28 cellular contexts compared by ENCODE assay signal in the genomic region with DNA sequence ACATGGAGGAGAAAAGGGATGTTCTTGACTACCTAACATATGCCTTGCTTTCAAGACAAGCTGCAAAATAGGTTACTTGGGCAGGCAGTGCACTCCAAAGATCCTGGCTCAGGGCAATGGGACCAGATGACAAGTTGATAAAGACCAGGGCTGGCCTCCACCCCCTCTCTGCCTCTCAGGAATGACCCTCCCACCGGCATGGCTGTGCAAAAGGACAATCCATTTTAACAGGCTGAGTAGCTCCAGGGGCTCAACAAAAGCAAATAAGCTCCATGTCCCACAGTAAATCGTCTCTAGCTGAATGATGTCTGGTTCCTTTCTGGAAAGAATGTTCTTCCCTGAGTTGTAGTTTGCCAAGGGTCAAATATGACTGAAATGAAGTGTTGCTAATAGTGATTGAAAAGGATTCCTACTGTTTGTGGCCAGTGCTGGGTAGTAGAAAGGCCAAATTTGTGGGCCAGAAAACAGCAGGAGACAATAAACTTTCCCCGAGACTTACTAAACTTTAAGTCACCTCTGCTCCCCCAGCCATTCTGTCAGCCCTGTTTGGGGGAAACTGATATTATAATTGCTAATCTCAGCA.
A peak's percentile ranks its signal among the peaks of the same experiment; 100 is the strongest.
DNase-seq lines count a peak whose midpoint lies in the region; ATAC-seq, FAIRE-seq and TF ChIP-seq lines count a peak whose summit lies in the region.
"Had no signal": no experiment of that assay in that cellular context is flagged by ENCODE, and none has a peak within 500 bp of the region (broad histone marks: within the 10 kb centered on the region; RNA-seq: fewer than 3 reads in every experiment).

No MANE protein-coding gene starts in this region.

- no peaks in the 10 kb centered on the region for H3K36me3 ChIP-seq in astrocyte (ENCODE audit: insufficient read depth, low read length)
- H3K36me3 ChIP-seq in rectal smooth muscle tissue (ENCODE audit: control insufficient read depth, insufficient read depth, low read length) = no peaks in the 10 kb centered on the region
- H3K36me3 ChIP-seq: brain microvascular endothelial cell had no signal

- H3K27me3 ChIP-seq in astrocyte (ENCODE audit: insufficient read depth, low read length) (no peaks in the 10 kb centered on the region), rectal smooth muscle tissue (ENCODE audit: control insufficient read depth, insufficient read depth, low read length) (no peaks in the 10 kb centered on the region)
- H3K27me3 ChIP-seq: brain microvascular endothelial cell had no signal

- H3K4me1 ChIP-seq in astrocyte (ENCODE audit: insufficient read depth, low read length) (no peaks in the 10 kb centered on the region), rectal smooth muscle tissue (ENCODE audit: control insufficient read depth, insufficient read depth, low read length) (peaks cover 15% of the 10 kb centered on the region)

- no peaks in the 10 kb centered on the region for H3K27me3 Mint-ChIP-seq in astrocyte (ENCODE audit: low read depth, unreplicated experiment)
- H3K27me3 Mint-ChIP-seq: activated CD4-positive, alpha-beta T cell treated with anti-CD3 and anti-CD28 coated beads, Interleukin-2, amount 10 ng/mL, durations not matched to agents 24 days and 14 days; activated naive CD8-positive, alpha-beta T cell treated with anti-CD3 and anti-CD28 coated beads for 36 hours; activated T-helper 17 cell treated with anti-CD3 and anti-CD28 coated beads, Interleukin-2, amount 50 U/mL, for 72 hours; CD4-positive, alpha-beta T cell; stimulated activated naive B cell treated with anti-CD40 and anti-IgM and Interleukin-4, amounts not matched to agents 10 μg/mL and 1 μg/mL and 100 μg/mL, for 72 hours had no signal

- H3K4me3 Mint-ChIP-seq in astrocyte (ENCODE audit: unreplicated experiment) = no peak overlapping the region
- H3K4me3 Mint-ChIP-seq: activated CD4-positive, alpha-beta T cell treated with anti-CD3 and anti-CD28 coated beads, Interleukin-2, amount 10 ng/mL, durations not matched to agents 24 days and 14 days; activated naive CD8-positive, alpha-beta T cell treated with anti-CD3 and anti-CD28 coated beads for 36 hours; activated T-helper 17 cell treated with anti-CD3 and anti-CD28 coated beads, Interleukin-2, amount 50 U/mL, for 72 hours; CD4-positive, alpha-beta T cell; natural killer cell; stimulated activated naive B cell treated with anti-CD40 and anti-IgM and Interleukin-4, amounts not matched to agents 10 μg/mL and 1 μg/mL and 100 μg/mL, for 72 hours had no signal

- TF ChIP-seq RAD21 in Ishikawa (IDR thresholded peaks at IDR 0.05; ENCODE audit: low read depth) = no peak

- no peak for TF ChIP-seq CTCF in astrocyte (IDR thresholded peaks at IDR 0.05; ENCODE audit: insufficient read depth, low read depth, low read length)

- H3K36me3 Mint-ChIP-seq in astrocyte (ENCODE audit: low read depth, unreplicated experiment) = no peaks in the 10 kb centered on the region
- H3K36me3 Mint-ChIP-seq: activated naive CD8-positive, alpha-beta T cell treated with anti-CD3 and anti-CD28 coated beads for 36 hours; natural killer cell; stimulated activated naive B cell treated with anti-CD40 and anti-IgM and Interleukin-4, amounts not matched to agents 10 μg/mL and 1 μg/mL and 100 μg/mL, for 72 hours had no signal

- no peaks in the 10 kb centered on the region for H3K4me1 Mint-ChIP-seq in astrocyte (ENCODE audit: low read depth, unreplicated experiment)
- H3K4me1 Mint-ChIP-seq: activated CD4-positive, alpha-beta T cell treated with anti-CD3 and anti-CD28 coated beads, Interleukin-2, amount 10 ng/mL, durations not matched to agents 24 days and 14 days; activated naive CD8-positive, alpha-beta T cell treated with anti-CD3 and anti-CD28 coated beads for 36 hours; activated T-helper 17 cell treated with anti-CD3 and anti-CD28 coated beads, Interleukin-2, amount 50 U/mL, for 72 hours; natural killer cell; stimulated activated naive B cell treated with anti-CD40 and anti-IgM and Interleukin-4, amounts not matched to agents 10 μg/mL and 1 μg/mL and 100 μg/mL, for 72 hours had no signal

- no peak overlapping the region for H3K27ac Mint-ChIP-seq in astrocyte (ENCODE audit: unreplicated experiment)
- H3K27ac Mint-ChIP-seq: activated CD4-positive, alpha-beta T cell treated with anti-CD3 and anti-CD28 coated beads, Interleukin-2, amount 10 ng/mL, durations not matched to agents 24 days and 14 days; activated naive CD8-positive, alpha-beta T cell treated with anti-CD3 and anti-CD28 coated beads for 36 hours; activated T-helper 17 cell treated with anti-CD3 and anti-CD28 coated beads, Interleukin-2, amount 50 U/mL, for 72 hours; CD4-positive, alpha-beta T cell; natural killer cell; stimulated activated naive B cell treated with anti-CD40 and anti-IgM and Interleukin-4, amounts not matched to agents 10 μg/mL and 1 μg/mL and 100 μg/mL, for 72 hours had no signal

- H3K4me2 ChIP-seq in astrocyte (ENCODE audit: low read length) = no peak overlapping the region

- H3K9ac ChIP-seq in astrocyte (ENCODE audit: low read length) (no peak overlapping the region), rectal smooth muscle tissue (ENCODE audit: low read length) (no peak overlapping the region)

- H3K9me3 Mint-ChIP-seq in astrocyte (ENCODE audit: unreplicated experiment) = no peaks in the 10 kb centered on the region
- H3K9me3 Mint-ChIP-seq: activated CD4-positive, alpha-beta T cell treated with anti-CD3 and anti-CD28 coated beads, Interleukin-2, amount 10 ng/mL, durations not matched to agents 24 days and 14 days; activated naive CD8-positive, alpha-beta T cell treated with anti-CD3 and anti-CD28 coated beads for 36 hours; activated T-helper 17 cell treated with anti-CD3 and anti-CD28 coated beads, Interleukin-2, amount 50 U/mL, for 72 hours; CD4-positive, alpha-beta T cell; natural killer cell; stimulated activated naive B cell treated with anti-CD40 and anti-IgM and Interleukin-4, amounts not matched to agents 10 μg/mL and 1 μg/mL and 100 μg/mL, for 72 hours had no signal

- H3K9me3 ChIP-seq in astrocyte (ENCODE audit: insufficient read depth, low read depth, low read length) = no peaks in the 10 kb centered on the region

- no peak for FAIRE-seq in astrocyte (lab: Jason Lieb, UNC)
- FAIRE-seq: endothelial cell of umbilical vein, GM12878, H54, kidney, TTC549 had no signal

- H3K79me2 ChIP-seq in astrocyte (ENCODE audit: insufficient read depth, low read length) = no peaks in the 10 kb centered on the region

- DNase-seq in astrocyte (ENCODE audit: low read depth) (peak; percentile 39), islet precursor cell (peak; percentile 97), kidney glomerular epithelial cell (lab: John Stamatoyannopoulos, UW) (no peak), HK-2 (ENCODE audit: unreplicated experiment) (no peak)
- DNase-seq: activated CD4-positive, alpha-beta T cell treated with anti-CD3 and anti-CD28 coated beads, Interleukin-2, amount 10 ng/mL, durations not matched to agents 24 days and 14 days; activated naive CD8-positive, alpha-beta T cell treated with anti-CD3 and anti-CD28 coated beads for 36 hours; brain microvascular endothelial cell; CD4-positive, alpha-beta T cell; cortex of kidney; foreskin fibroblast; hypothalamus; KBM-7; kidney; natural killer cell; NCI-H2029 treated with DMSO at 0.1 percent for 48 hours; NCI-H510A; posterior cingulate gyrus; stimulated activated CD4-positive, alpha-beta T cell treated with anti-CD3 and anti-CD28 coated beads, Interleukin-2, amount 100 ng/mL, for 24 hours; stimulated activated naive B cell treated with anti-CD40 and anti-IgM and Interleukin-4, amounts not matched to agents 10 μg/mL and 1 μg/mL and 100 μg/mL, for 72 hours had no signal

- H3K27ac ChIP-seq in astrocyte (ENCODE audit: low read depth, low read length) (no peak overlapping the region), rectal smooth muscle tissue (ENCODE audit: low read depth, low read length) (peak overlapping the region; percentile 84)
- H3K27ac ChIP-seq: brain microvascular endothelial cell had no signal

- ATAC-seq in GM18519 (IDR thresholded peaks at IDR 0.05; ENCODE audit: low FRiP score, unreplicated experiment) (no peak), GM18868 (IDR thresholded peaks at IDR 0.05; ENCODE audit: unreplicated experiment) (no peak)
- ATAC-seq: activated T-helper 17 cell treated with anti-CD3 and anti-CD28 coated beads, Interleukin-2, amount 50 U/mL, for 72 hours; GM12878; natural killer cell; stimulated activated naive B cell treated with anti-CD40 and anti-IgM and Interleukin-4, amounts not matched to agents 10 μg/mL and 1 μg/mL and 100 μg/mL, for 72 hours had no signal

- H3K4me3 ChIP-seq in astrocyte (ENCODE audit: insufficient read depth, low read depth, low read length) (no peak overlapping the region), rectal smooth muscle tissue (ENCODE audit: low read length) (no peak overlapping the region)
- H3K4me3 ChIP-seq: GM12878 had no signal

- no peak for TF ChIP-seq EP300 in Ishikawa (IDR thresholded peaks at IDR 0.05; ENCODE audit: borderline replicate concordance)

- no peak overlapping the region for H2AFZ ChIP-seq in astrocyte (ENCODE audit: low read depth, low read length)

- H4K20me1 ChIP-seq in astrocyte (ENCODE audit: insufficient read depth, low read length) = no peaks in the 10 kb centered on the region

TF ChIP-seq in Ishikawa, 13 proteins besides CTCF, POLR2A, EP300 and RAD21:
- TF ChIP-seq FOXM1 (IDR thresholded peaks at IDR 0.05; ENCODE audit: borderline replicate concordance, low read depth) = no peak
- 0 out of 2 replicates have a peak, but pooled peaks have one; percentile 9 for TF ChIP-seq TEAD4 (IDR thresholded peaks at IDR 0.05)

Comparison
In these comparisons a context has a peak if more than half of its experiments do, and no peak if none do; other contexts are left out.
1. DNase-seq: peak in astrocyte (single experiment) and islet precursor cell (single experiment); none in kidney glomerular epithelial cell (single experiment) and HK-2 (single experiment).